ENCODE assay signal across 7 cellular contexts in the genomic region with DNA sequence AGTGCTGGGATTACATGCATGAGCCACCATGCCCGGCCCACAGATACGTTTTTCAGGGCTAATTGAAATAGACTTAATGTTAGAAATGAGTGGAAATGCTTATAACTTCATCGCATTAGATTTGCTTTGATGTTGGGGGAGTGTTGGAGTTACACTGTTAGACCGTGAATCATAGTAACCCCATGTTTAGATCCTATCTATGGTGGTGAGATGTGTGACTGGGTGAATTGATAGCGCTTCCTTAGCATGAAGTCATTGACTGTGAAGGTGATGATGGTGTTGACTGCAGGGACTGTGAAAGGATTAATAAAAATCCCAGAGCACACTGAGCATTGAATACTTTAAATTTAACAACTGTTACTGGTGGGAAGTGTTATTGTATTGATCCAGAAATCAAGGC. TPM values are rescaled to one million over a fixed set of nuclear protein-coding genes. Genes with fewer than 3 reads are reported as not detected.
DNase-seq lines count a peak whose midpoint lies in the region; ATAC-seq and TF ChIP-seq lines count a peak whose summit lies in the region.
"Had no signal": no experiment of that assay in that cellular context is flagged by ENCODE, and none has a peak within 500 bp of the region (broad histone marks: within the 10 kb centered on the region; RNA-seq: fewer than 3 reads in every experiment).

No MANE protein-coding gene starts in this region.

- ATAC-seq in stimulated activated naive B cell treated with anti-CD40 and anti-IgM and Interleukin-4, amounts not matched to agents 10 μg/mL and 1 μg/mL and 100 μg/mL, for 72 hours (replicated peaks), result no peak

- peaks cover 2% of the 10 kb centered on the region for H3K27me3 Mint-ChIP-seq in activated CD4-positive, alpha-beta T cell treated with anti-CD3 and anti-CD28 coated beads, Interleukin-2, amount 10 ng/mL, durations not matched to agents 7 days and 5 days
- H3K27me3 Mint-ChIP-seq in endothelial cell (ENCODE audit: unreplicated experiment), result peaks cover 12% of the 10 kb centered on the region
- peaks cover 0 to 4% of the 10 kb centered on the region in 2 donors for H3K27me3 Mint-ChIP-seq in stimulated activated naive B cell treated with anti-CD40 and anti-IgM and Interleukin-4, amounts not matched to agents 10 μg/mL and 1 μg/mL and 100 μg/mL, for 72 hours

- POLR2A ChIA-PET in activated CD4-positive, alpha-beta T cell treated with anti-CD3 and anti-CD28 coated beads, Interleukin-2, amount 10 ng/mL, durations not matched to agents 7 days and 5 days (lab: Charles Lee), result no interaction called here

- H3K4me3 ChIP-seq in SJCRH30, result no peak overlapping the region; the same call in 1 of the 2 replicates

- no peak for DNase-seq in activated CD4-positive, alpha-beta T cell treated with anti-CD3 and anti-CD28 coated beads, Interleukin-2, amount 10 ng/mL, durations not matched to agents 7 days and 5 days
- DNase-seq in activated CD4-positive, alpha-beta T cell treated with anti-CD3 and anti-CD28 coated beads for 48 hours, result no peak
- DNase-seq in endothelial cell (ENCODE audit: low spot score), result no peak
- DNase-seq in stimulated activated naive B cell treated with anti-CD40 and anti-IgM and Interleukin-4, amounts not matched to agents 10 μg/mL and 1 μg/mL and 100 μg/mL, for 72 hours, result no peak
- no peak for DNase-seq in SJCRH30
- no peak for DNase-seq in NCI-H510A treated with DMSO at 0.1 percent for 48 hours (lab: John Stamatoyannopoulos, UW)

- peaks cover 28% of the 10 kb centered on the region for H3K4me1 Mint-ChIP-seq in activated CD4-positive, alpha-beta T cell treated with anti-CD3 and anti-CD28 coated beads, Interleukin-2, amount 10 ng/mL, durations not matched to agents 7 days and 5 days
- H3K4me1 Mint-ChIP-seq in endothelial cell (ENCODE audit: unreplicated experiment), result peaks cover 16% of the 10 kb centered on the region
- H3K4me1 Mint-ChIP-seq in stimulated activated naive B cell treated with anti-CD40 and anti-IgM and Interleukin-4, amounts not matched to agents 10 μg/mL and 1 μg/mL and 100 μg/mL, for 72 hours, result peaks cover 24 to 42% of the 10 kb centered on the region in 2 donors

- H3K36me3 Mint-ChIP-seq in activated CD4-positive, alpha-beta T cell treated with anti-CD3 and anti-CD28 coated beads, Interleukin-2, amount 10 ng/mL, durations not matched to agents 7 days and 5 days (ENCODE audit: low read depth), result peaks cover 78% of the 10 kb centered on the region
- H3K36me3 Mint-ChIP-seq in endothelial cell (ENCODE audit: low read depth, unreplicated experiment), result peaks cover 56% of the 10 kb centered on the region
- H3K36me3 Mint-ChIP-seq in stimulated activated naive B cell treated with anti-CD40 and anti-IgM and Interleukin-4, amounts not matched to agents 10 μg/mL and 1 μg/mL and 100 μg/mL, for 72 hours, result peaks cover 53 to 75% of the 10 kb centered on the region in 2 donors

- CTCF ChIA-PET in activated CD4-positive, alpha-beta T cell treated with anti-CD3 and anti-CD28 coated beads, Interleukin-2, amount 10 ng/mL, durations not matched to agents 7 days and 5 days (lab: Charles Lee), result interaction anchor here (0.9 to 2.0 kb wide), 2 partner anchors 14 to 43 kb away, joined by 3 to 4 read pairs; no protein-coding TSS in a partner anchor

- H3K4me3 Mint-ChIP-seq in activated CD4-positive, alpha-beta T cell treated with anti-CD3 and anti-CD28 coated beads, Interleukin-2, amount 10 ng/mL, durations not matched to agents 7 days and 5 days, result peak overlapping the region; percentile 90
- peak overlapping the region; percentile 99 for H3K4me3 Mint-ChIP-seq in endothelial cell (ENCODE audit: unreplicated experiment)
- H3K4me3 Mint-ChIP-seq in stimulated activated naive B cell treated with anti-CD40 and anti-IgM and Interleukin-4, amounts not matched to agents 10 μg/mL and 1 μg/mL and 100 μg/mL, for 72 hours, result peak overlapping the region; percentile 95 to 98

- H3K4me1 ChIP-seq in SJCRH30, result peaks cover 7% of the 10 kb centered on the region; the same call in 1 of the 2 replicates

- no peak overlapping the region for H3K27ac ChIP-seq in SJCRH30

- H3K27me3 ChIP-seq in SJCRH30, result no peaks in the 10 kb centered on the region

- peaks cover 22% of the 10 kb centered on the region for H3K9me3 ChIP-seq in SJCRH30 (replicated peaks)

- no peak for TF ChIP-seq CTCF in endothelial cell (IDR thresholded peaks at IDR 0.05; ENCODE audit: unreplicated experiment)

- H3K36me3 ChIP-seq in SJCRH30, result peaks cover 52% of the 10 kb centered on the region

- peaks cover 54% of the 10 kb centered on the region for H3K9me3 Mint-ChIP-seq in activated CD4-positive, alpha-beta T cell treated with anti-CD3 and anti-CD28 coated beads, Interleukin-2, amount 10 ng/mL, durations not matched to agents 7 days and 5 days
- peaks cover 20% of the 10 kb centered on the region for H3K9me3 Mint-ChIP-seq in endothelial cell (ENCODE audit: unreplicated experiment)
- peaks cover 9 to 10% of the 10 kb centered on the region in 2 donors for H3K9me3 Mint-ChIP-seq in stimulated activated naive B cell treated with anti-CD40 and anti-IgM and Interleukin-4, amounts not matched to agents 10 μg/mL and 1 μg/mL and 100 μg/mL, for 72 hours

- H3K27ac Mint-ChIP-seq in activated CD4-positive, alpha-beta T cell treated with anti-CD3 and anti-CD28 coated beads, Interleukin-2, amount 10 ng/mL, durations not matched to agents 7 days and 5 days, result peak overlapping the region; percentile 78
- peak overlapping the region; percentile 27 for H3K27ac Mint-ChIP-seq in endothelial cell (ENCODE audit: unreplicated experiment)
- peak overlapping the region; percentile 20 for H3K27ac Mint-ChIP-seq in stimulated activated naive B cell treated with anti-CD40 and anti-IgM and Interleukin-4, amounts not matched to agents 10 μg/mL and 1 μg/mL and 100 μg/mL, for 72 hours

RNA-seq across cellular contexts. Expression of gene ZNF264, which starts 1.7 kb away (rescaled TPM):
- 10 to 100 TPM; 30.9 to 37.4 TPM for total RNA-seq in activated CD4-positive, alpha-beta T cell treated with anti-CD3 and anti-CD28 coated beads, Interleukin-2, amount 10 ng/mL, durations not matched to agents 7 days and 5 days
- 29.0 TPM for total RNA-seq in endothelial cell (ENCODE audit: unreplicated experiment)
- total RNA-seq in SJCRH30 (2014; rRNA removed; shearing (Covaris generic)), result 15.5 and 18.2 TPM in 2 replicates

RNA-seq across cellular contexts. Expression of gene DUXA, which starts 25.7 kb away (rescaled TPM):
- not detected for total RNA-seq in activated CD4-positive, alpha-beta T cell treated with anti-CD3 and anti-CD28 coated beads, Interleukin-2, amount 10 ng/mL, durations not matched to agents 7 days and 5 days
- not detected for total RNA-seq in endothelial cell (ENCODE audit: unreplicated experiment)
- total RNA-seq in SJCRH30 (2014; rRNA removed; shearing (Covaris generic)), result not detected in 2 replicates
- total RNA-seq: T-helper 1 cell treated with Interleukin-12 subunit alpha and Interleukin-12 subunit beta and Interleukin-4 antibody, amounts not matched to agents 30 ng/mL and 1 ng/mL, for 36 hours had no signal

RNA-seq across cellular contexts. Expression of gene AURKC, which starts 37.8 kb away (rescaled TPM):
- total RNA-seq in activated CD4-positive, alpha-beta T cell treated with anti-CD3 and anti-CD28 coated beads, Interleukin-2, amount 10 ng/mL, durations not matched to agents 7 days and 5 days, result 1 to 10 TPM in 1 of 2 experiments, under 1 TPM in 1; 0.81 to 1.9 TPM
- total RNA-seq in endothelial cell (ENCODE audit: unreplicated experiment), result 3.2 TPM
- total RNA-seq in SJCRH30 (2014; rRNA removed; shearing (Covaris generic)), result 0.79 and 0.93 TPM in 2 replicates

RNA-seq across cellular contexts. Expression of gene ZNF805, which starts 47.4 kb away (rescaled TPM):
- total RNA-seq in activated CD4-positive, alpha-beta T cell treated with anti-CD3 and anti-CD28 coated beads, Interleukin-2, amount 10 ng/mL, durations not matched to agents 7 days and 5 days, result 10 to 100 TPM; 10.9 to 11.2 TPM
- total RNA-seq in endothelial cell (ENCODE audit: unreplicated experiment), result 20.4 TPM
- 14.7 and 15.5 TPM in 2 replicates for total RNA-seq in SJCRH30 (2014; rRNA removed; shearing (Covaris generic))

RNA-seq across cellular contexts. Expression of gene ZIM3, which starts 48.0 kb away (rescaled TPM):
- not detected for total RNA-seq in activated CD4-positive, alpha-beta T cell treated with anti-CD3 and anti-CD28 coated beads, Interleukin-2, amount 10 ng/mL, durations not matched to agents 7 days and 5 days
- total RNA-seq in endothelial cell (ENCODE audit: unreplicated experiment), result not detected
- not detected in 2 replicates for total RNA-seq in SJCRH30 (2014; rRNA removed; shearing (Covaris generic))
- total RNA-seq: T-helper 1 cell treated with Interleukin-12 subunit alpha and Interleukin-12 subunit beta and Interleukin-4 antibody, amounts not matched to agents 30 ng/mL and 1 ng/mL, for 36 hours had no signal

Comparison
In these comparisons a context has a peak if more than half of its experiments do, and no peak if none do; other contexts are left out.
1. H3K27ac Mint-ChIP-seq: peak in every context shown above with its lines; median percentile 78 in activated CD4-positive, alpha-beta T cell treated with anti-CD3 and anti-CD28 coated beads, Interleukin-2, amount 10 ng/mL, durations not matched to agents 7 days and 5 days; 27 in endothelial cell; 20 in stimulated activated naive B cell treated with anti-CD40 and anti-IgM and Interleukin-4, amounts not matched to agents 10 μg/mL and 1 μg/mL and 100 μg/mL, for 72 hours.